In the genomic region with DNA sequence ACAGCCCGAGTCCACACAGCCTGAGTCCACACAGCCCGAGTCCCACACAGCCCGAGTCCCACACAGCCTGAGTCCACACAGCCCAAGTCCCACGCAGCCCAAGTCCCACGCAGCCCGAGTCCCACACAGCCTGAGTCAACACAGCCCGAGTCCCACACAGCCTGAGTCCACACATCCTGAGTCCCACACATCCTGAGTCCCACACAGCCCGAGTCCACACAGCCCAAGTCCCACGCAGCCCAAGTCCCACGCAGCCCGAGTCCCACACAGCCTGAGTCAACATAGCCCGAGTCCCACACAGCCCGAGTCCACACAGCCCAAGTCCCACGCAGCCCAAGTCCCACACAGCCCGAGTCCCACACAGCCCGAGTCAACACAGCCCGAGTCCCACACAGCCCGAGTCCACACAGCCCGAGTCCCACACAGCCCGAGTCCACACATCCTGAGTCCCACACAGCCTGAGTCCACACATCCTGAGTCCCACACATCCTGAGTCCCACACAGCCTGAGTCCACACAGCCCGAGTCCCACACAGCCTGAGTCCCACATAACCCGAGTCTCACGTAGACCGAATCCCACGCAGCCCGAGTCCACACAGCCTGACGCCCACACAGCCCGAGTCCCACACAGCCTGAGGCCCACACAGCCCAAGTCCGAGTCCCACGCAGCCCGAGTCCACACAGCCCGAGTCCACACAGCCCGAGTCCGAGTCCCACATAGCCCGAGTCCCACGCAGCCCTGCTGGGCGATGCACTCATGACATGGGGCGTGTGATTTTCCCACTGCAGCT, we compare ENCODE assay signal across 7 cellular contexts.
DNase-seq lines count a peak whose midpoint lies in the region; ATAC-seq and TF ChIP-seq lines count a peak whose summit lies in the region.
"Not testable (repeated sequence)": the region's sequence is repeated elsewhere in the genome, so short reads cannot be mapped to it uniquely, and the experiment has no call there.

No MANE protein-coding gene starts in this region.

- peaks cover 12% of the 10 kb centered on the region for H3K27me3 ChIP-seq in RWPE2 (ENCODE audit: insufficient read depth, poor library complexity, severe bottlenecking)
- not testable (repeated sequence) for H3K27me3 ChIP-seq in spleen (replicated peaks in 1 of 7); upper lobe of right lung

- 92 to 97% (median 93%) methylated on average over 38 of the region's 38 CpGs for WGBS in spleen, 5 donors

- H3K27me3 Mint-ChIP-seq in CD14-positive monocyte (ENCODE audit: low read depth in 3 of 3); chondrocyte (ENCODE audit: low read depth); nephron progenitor cell (ENCODE audit: low read depth, poor library complexity): not testable (repeated sequence)

- H3K4me1 Mint-ChIP-seq in CD14-positive monocyte, result not testable (repeated sequence)
- peaks cover 28% of the 10 kb centered on the region for H3K4me1 Mint-ChIP-seq in chondrocyte (ENCODE audit: low read depth)
- peaks cover 35% of the 10 kb centered on the region for H3K4me1 Mint-ChIP-seq in nephron progenitor cell

- intact Hi-C loops in CD14-positive monocyte (cut with micrococcal nuclease); left ventricle myocardium superior (cut with micrococcal nuclease); spleen (cut with DNase I; ENCODE audit: low total_unique reads); upper lobe of right lung (cut with DNase I): not testable (repeated sequence)

- H3K9me3 ChIP-seq in RWPE2 (ENCODE audit: severe bottlenecking); upper lobe of right lung: not testable (repeated sequence)
- H3K9me3 ChIP-seq in spleen, result peaks cover 0 to 18% (median 0%) of the 10 kb centered on the region in 8 donors

- peak; percentile 26 for DNase-seq in CD14-positive monocyte (ENCODE audit: low spot score)
- DNase-seq in RWPE2 (ENCODE audit: low spot score), result peak; percentile 36
- DNase-seq in chondrocyte (ENCODE audit: low spot score), result peak; percentile 82
- DNase-seq in left ventricle myocardium superior, result peak; percentile 20
- DNase-seq in nephron progenitor cell, result not testable (repeated sequence)
- DNase-seq in spleen, result peak; percentile 64
- peak; percentile 53 for DNase-seq in upper lobe of right lung

- H3K9me3 Mint-ChIP-seq in CD14-positive monocyte, result peaks cover 43 to 67% (median 52%) of the 10 kb centered on the region in 7 donors
- not testable (repeated sequence) for H3K9me3 Mint-ChIP-seq in chondrocyte (ENCODE audit: low read depth)
- peaks cover 36% of the 10 kb centered on the region for H3K9me3 Mint-ChIP-seq in nephron progenitor cell

- H3K27ac Mint-ChIP-seq in CD14-positive monocyte, result peak overlapping the region in 1 of 7 donors; percentile 57
- H3K27ac Mint-ChIP-seq in chondrocyte (ENCODE audit: unreplicated experiment); nephron progenitor cell: not testable (repeated sequence)

- H3K4me3 ChIP-seq in RWPE2 (ENCODE audit: severe bottlenecking); spleen; upper lobe of right lung: not testable (repeated sequence)

- not testable (repeated sequence) for H3K4me3 Mint-ChIP-seq in CD14-positive monocyte; chondrocyte (ENCODE audit: unreplicated experiment)
- peak overlapping the region; percentile 38 for H3K4me3 Mint-ChIP-seq in nephron progenitor cell

- H3K4me1 ChIP-seq in RWPE2 (ENCODE audit: insufficient read depth, poor library complexity, severe bottlenecking); spleen; upper lobe of right lung: not testable (repeated sequence)

- not testable (repeated sequence) for H3K36me3 ChIP-seq in RWPE2 (ENCODE audit: low read depth); spleen; upper lobe of right lung

- TF ChIP-seq POLR2A in spleen (IDR thresholded peaks at IDR 0.05), result not testable (repeated sequence)

- H3K27ac ChIP-seq in RWPE2 (ENCODE audit: poor library complexity, severe bottlenecking); spleen; upper lobe of right lung: not testable (repeated sequence)

- TF ChIP-seq CTCF in CD14-positive monocyte (IDR thresholded peaks at IDR 0.05); RWPE2 (IDR thresholded peaks at IDR 0.05; ENCODE audit: poor library complexity, severe bottlenecking); chondrocyte (IDR thresholded peaks at IDR 0.05); nephron progenitor cell (IDR thresholded peaks at IDR 0.05); spleen (IDR thresholded peaks at IDR 0.05 in 8 of 11, conservative IDR thresholded peaks at IDR 0.05 in 3 of 11); upper lobe of right lung (IDR thresholded peaks at IDR 0.05): not testable (repeated sequence)

- not testable (repeated sequence) for ATAC-seq in RWPE2 (ENCODE audit: low read depth); left ventricle myocardium superior; upper lobe of right lung

- H3K36me3 Mint-ChIP-seq in CD14-positive monocyte; chondrocyte (ENCODE audit: low read depth); nephron progenitor cell (ENCODE audit: low read depth): not testable (repeated sequence)
